ENCODE assay signal across 7 cellular contexts in genomic region chr21:32457360-32457840, GRCh38. TPM values are rescaled to one million over a fixed set of nuclear protein-coding genes. Genes with fewer than 3 reads are reported as not detected.
DNase-seq lines count a peak whose midpoint lies in the region; ATAC-seq, FAIRE-seq and TF ChIP-seq lines count a peak whose summit lies in the region.

No MANE protein-coding gene starts in this region.

- peak overlapping the region; percentile 70 for H3K4me2 ChIP-seq in HepG2 (ENCODE audit: low read depth, low read length)

- peak; percentile 43 for TF ChIP-seq CTCF in LNCaP clone FGC (IDR thresholded peaks at IDR 0.05; ENCODE audit: control insufficient read depth, extremely low read depth, insufficient read depth)
- TF ChIP-seq CTCF in breast epithelium (IDR thresholded peaks at IDR 0.05), result no peak
- peak; percentile 37; the same call in 1 of the 2 replicates for TF ChIP-seq CTCF in HepG2 (CRISPR knock-in tag; IDR thresholded peaks at IDR 0.05)
- TF ChIP-seq CTCF in transverse colon (IDR thresholded peaks at IDR 0.05), result peak in 2 of 5 experiments; percentile 15 to 26

- H3K9me3 Mint-ChIP-seq in activated CD8-positive, alpha-beta memory T cell treated with anti-CD3 and anti-CD28 coated beads, Interleukin-2, amount 10 ng/mL, durations not matched to agents 7 days and 5 days (ENCODE audit: low read depth), result no peaks in the 10 kb centered on the region

- BruUV-seq in HepG2 (replicated peaks; lab: Mats Ljungman, UMichigan), result no TSS peak

- H3K27me3 Mint-ChIP-seq in activated CD8-positive, alpha-beta memory T cell treated with anti-CD3 and anti-CD28 coated beads, Interleukin-2, amount 10 ng/mL, durations not matched to agents 7 days and 5 days, result no peaks in the 10 kb centered on the region

- POLR2A ChIA-PET in HepG2 (lab: Yijun Ruan, JAX), result no interaction called here

- H3K9me3 ChIP-seq in breast epithelium, result no peaks in the 10 kb centered on the region
- no peaks in the 10 kb centered on the region for H3K9me3 ChIP-seq in HepG2 (ENCODE audit: low read length)
- H3K9me3 ChIP-seq in transverse colon, result no peaks in the 10 kb centered on the region

- in situ Hi-C loops in HepG2 (cut with HindIII; ENCODE audit: extremely low pct_ligation_motif_present, low pct_unique_long_range_greater_than_20kb), result no loop called here
- in situ Hi-C loops in transverse colon (cut with MboI; ENCODE audit: low pct_ligation_motif_present in 1 of 4, low pct_unique_long_range_greater_than_20kb in 1 of 4, low sequenced_read_pairs in 3 of 4), result no loop called here

- H3K4me1 Mint-ChIP-seq in activated CD8-positive, alpha-beta memory T cell treated with anti-CD3 and anti-CD28 coated beads, Interleukin-2, amount 10 ng/mL, durations not matched to agents 7 days and 5 days, result no peaks in the 10 kb centered on the region

- H3K4me3 ChIP-seq in LNCaP clone FGC (ENCODE audit: low read depth, low read length) (no peak overlapping the region), breast epithelium (peak overlapping the region in 1 of 3 donors; percentile 20), HepG2 (replicated peaks in 1 of 3; ENCODE audit: insufficient read depth in 1 of 3, low read depth in 2 of 3, low read length in 3 of 3) (peak overlapping the region in 2 of 3 experiments; percentile 22 to 36; a peak in 3 of 6 replicates), transverse colon (no peak overlapping the region)

- H3K4me3 Mint-ChIP-seq in activated CD8-positive, alpha-beta memory T cell treated with anti-CD3 and anti-CD28 coated beads, Interleukin-2, amount 10 ng/mL, durations not matched to agents 7 days and 5 days, result no peak overlapping the region

- peaks cover 17 to 22% of the 10 kb centered on the region in 2 donors for H3K4me1 ChIP-seq in breast epithelium
- peaks cover 42% of the 10 kb centered on the region for H3K4me1 ChIP-seq in HepG2 (ENCODE audit: insufficient read depth, low read length)
- H3K4me1 ChIP-seq in transverse colon, result peaks cover 13 to 21% (median 21%) of the 10 kb centered on the region in 4 donors

- H3K27ac Mint-ChIP-seq in activated CD8-positive, alpha-beta memory T cell treated with anti-CD3 and anti-CD28 coated beads, Interleukin-2, amount 10 ng/mL, durations not matched to agents 7 days and 5 days, result no peak overlapping the region

- no peak overlapping the region for H2AFZ ChIP-seq in HepG2 (ENCODE audit: low read length)

- H3K27ac ChIP-seq in breast epithelium, result peak overlapping the region; percentile 92
- H3K27ac ChIP-seq in HepG2 (ENCODE audit: extremely low read length, insufficient read depth, low read length), result no peak overlapping the region
- peak overlapping the region; percentile 55 to 82 (median 63) for H3K27ac ChIP-seq in transverse colon

- H3K36me3 Mint-ChIP-seq in activated CD8-positive, alpha-beta memory T cell treated with anti-CD3 and anti-CD28 coated beads, Interleukin-2, amount 10 ng/mL, durations not matched to agents 7 days and 5 days, result no peaks in the 10 kb centered on the region

- 0 out of 2 replicates have a peak overlapping the region, but pooled peaks have one; percentile 16 for H3K9ac ChIP-seq in HepG2 (ENCODE audit: insufficient read depth, low read depth, low read length)

- intact Hi-C loops in breast epithelium (cut with DNase I; ENCODE audit: low total_unique reads) (no loop called here), HepG2 (cut with micrococcal nuclease; ENCODE audit: unreplicated experiment) (no loop called here), transverse colon (cut with DNase I; ENCODE audit: low total_unique reads) (no loop called here)

- TF ChIP-seq EP300 in HepG2 (IDR thresholded peaks at IDR 0.05; ENCODE audit: low read depth in 2 of 2, low read length in 2 of 2), result no peak
- TF ChIP-seq EP300 in HepG2 (CRISPR knock-in tag; IDR thresholded peaks at IDR 0.05; ENCODE audit: borderline replicate concordance), result no peak
- TF ChIP-seq EP300 in transverse colon (IDR thresholded peaks at IDR 0.05; ENCODE audit: low read depth), result no peak

- peak; percentile 50 for FAIRE-seq in HepG2 (lab: Jason Lieb, UNC)

- 4% methylated on average over 6 of the region's 9 CpGs for WGBS in HepG2 (ENCODE audit: low lambda C conversion rate)
- 14 to 36% methylated on average over 3 to 9 of the region's 9 CpGs for WGBS in transverse colon (ENCODE audit: low coverage in 1 of 2), 2 donors

- no peaks in the 10 kb centered on the region for H3K79me2 ChIP-seq in HepG2 (ENCODE audit: insufficient read depth, low read length)

- peak; percentile 83 for ATAC-seq in HepG2
- ATAC-seq in activated CD8-positive, alpha-beta memory T cell treated with anti-CD3 and anti-CD28 coated beads, Interleukin-2, amount 10 ng/mL, durations not matched to agents 7 days and 5 days, result no peak

- H3K36me3 ChIP-seq in breast epithelium (no peaks in the 10 kb centered on the region), HepG2 (replicated peaks in 1 of 2; ENCODE audit: control insufficient read depth in 1 of 2, insufficient read depth in 2 of 2, low read length in 2 of 2) (no peaks in the 10 kb centered on the region), transverse colon (no peaks in the 10 kb centered on the region)

- CTCF ChIA-PET in HepG2 (lab: Yijun Ruan, JAX; ENCODE audit: low intra/inter-chr PET ratio, low total read pairs), result no interaction called here
- CTCF ChIA-PET in activated CD8-positive, alpha-beta memory T cell treated with anti-CD3 and anti-CD28 coated beads, Interleukin-2, amount 10 ng/mL, durations not matched to agents 7 days and 5 days (lab: Charles Lee), result no interaction called here

- TF ChIP-seq POLR2A in breast epithelium (IDR thresholded peaks at IDR 0.05) (no peak), HepG2 (IDR thresholded peaks at IDR 0.05; ENCODE audit: insufficient read depth in 1 of 2, low read depth in 2 of 2, low read length in 2 of 2) (no peak), transverse colon (IDR thresholded peaks at IDR 0.05) (no peak)

- H4K20me1 ChIP-seq in HepG2 (ENCODE audit: insufficient read depth, low read length), result no peaks in the 10 kb centered on the region

- H3K27me3 ChIP-seq in breast epithelium, result no peaks in the 10 kb centered on the region
- no peaks in the 10 kb centered on the region for H3K27me3 ChIP-seq in HepG2 (ENCODE audit: control insufficient read depth in 1 of 2, insufficient read depth in 2 of 2, low read length in 2 of 2)
- H3K27me3 ChIP-seq in transverse colon, result no peaks in the 10 kb centered on the region

- no peak for TF ChIP-seq RAD21 in HepG2 (CRISPR knock-in tag; IDR thresholded peaks at IDR 0.05)

- DNase-seq in LNCaP clone FGC (ENCODE audit: low read depth) (peak; percentile 36), breast epithelium (ENCODE audit: low spot score in 2 of 2) (peak; percentile 42 to 68), HepG2 (ENCODE audit: low spot score) (peak; percentile 41), transverse colon (peak; percentile 82), NCI-H1436 (lab: John Stamatoyannopoulos, UW) (no peak), D341Med (ENCODE audit: low spot score) (no peak)
- no peak for DNase-seq in activated CD8-positive, alpha-beta memory T cell treated with anti-CD3 and anti-CD28 coated beads, Interleukin-2, amount 10 ng/mL, durations not matched to agents 7 days and 5 days

TF ChIP-seq in HepG2, 621 proteins besides CTCF, POLR2A, EP300 and RAD21 (continues in another document):
- TF ChIP-seq SMC3 (IDR thresholded peaks at IDR 0.05; ENCODE audit: low read length) (0 out of 2 replicates have a peak, but pooled peaks have one; percentile 2), ZNF10 (CRISPR knock-in tag; IDR thresholded peaks at IDR 0.05; ENCODE audit: borderline replicate concordance, low read depth) (no peak), NFIC (IDR thresholded peaks at IDR 0.05; ENCODE audit: low read length) (0 out of 2 replicates have a peak, but pooled peaks have one; percentile 40)

RNA-seq across cellular contexts. Expression of gene EVA1C, which starts 44.9 kb away (rescaled TPM):
- total RNA-seq in breast epithelium (10 to 100 TPM; 30.2 to 69.8 (median 58.5) TPM), HepG2 (2016; rRNA removed; fragmentation: Illumina TruSeq; extraction: Trizol) (0.29 TPM in 1 of 2 replicates, not detected in the other), transverse colon (10 to 100 TPM in 3 of 4 donors, 1 to 10 TPM in 1; 8.6 to 44.1 (median 33.8) TPM)
- total RNA-seq in HepG2 (2016; cell fraction: cytosol; rRNA removed; fragmentation: Illumina TruSeq; extraction: Trizol; ENCODE audit: low read depth), result not detected in 2 replicates
- total RNA-seq in HepG2 (2016; cell fraction: insoluble cytoplasmic fraction; rRNA removed; fragmentation: Illumina TruSeq; extraction: Trizol), result not detected in 2 replicates
- total RNA-seq in HepG2 (2016; cell fraction: membrane; rRNA removed; fragmentation: Illumina TruSeq; extraction: Trizol), result 0.14 TPM in 1 of 2 replicates, not detected in the other
- not detected in 2 replicates for total RNA-seq in HepG2 (2016; cell fraction: nucleus; rRNA removed; fragmentation: Illumina TruSeq; extraction: Trizol)
- 0.33 and 0.34 TPM in 2 replicates for polyA plus RNA-seq in HepG2 (2011; rRNA removed)
- polyA plus RNA-seq in HepG2 (2011; cell fraction: cytosol; rRNA removed), result 0.40 and 0.54 TPM in 2 replicates
- polyA plus RNA-seq in HepG2 (2011; cell fraction: nucleus; rRNA removed), result 0.12 and 0.55 TPM in 2 replicates
- 0.67 and 0.79 TPM in 2 replicates for polyA plus RNA-seq in HepG2 (2012)
- 0.09 TPM in 1 of 2 replicates, not detected in the other for polyA plus RNA-seq in HepG2 (2016; cell fraction: cytosol; fragmentation: Illumina TruSeq; extraction: Trizol; ENCODE audit: low read depth)
- polyA plus RNA-seq in HepG2 (2016; cell fraction: insoluble cytoplasmic fraction; fragmentation: Illumina TruSeq; extraction: Trizol; ENCODE audit: low read depth), result not detected in 2 replicates
- 0.22 TPM in 1 of 2 replicates, not detected in the other for polyA plus RNA-seq in HepG2 (2016; cell fraction: membrane; fragmentation: Illumina TruSeq; extraction: Trizol; ENCODE audit: low read depth)
- polyA plus RNA-seq in HepG2 (2016; cell fraction: nucleus; fragmentation: Illumina TruSeq; extraction: Trizol; ENCODE audit: insufficient read depth, low read depth), result not detected in 2 replicates
- polyA minus RNA-seq in HepG2 (2011; rRNA and poly(A)+ RNA removed; ENCODE audit: low replicate concordance), result 1.4 and 58.2 TPM in 2 replicates
- polyA minus RNA-seq in HepG2 (2011; cell fraction: cytosol; rRNA and poly(A)+ RNA removed), result not detected in 2 replicates
- 0.52 TPM in 1 of 2 replicates, not detected in the other for polyA minus RNA-seq in HepG2 (2011; cell fraction: nucleus; rRNA and poly(A)+ RNA removed)
- total RNA-seq in activated CD8-positive, alpha-beta memory T cell treated with anti-CD3 and anti-CD28 coated beads, Interleukin-2, amount 10 ng/mL, durations not matched to agents 7 days and 5 days, result 1 to 10 TPM; 4.5 to 7.6 TPM

Comparison
In these comparisons a context has a peak if more than half of its experiments do, and no peak if none do; other contexts are left out.
1. DNase-seq: peak in LNCaP clone FGC (single experiment), breast epithelium (2 of 2), HepG2 (single experiment) and transverse colon (single experiment); none in NCI-H1436 (single experiment), activated CD8-positive, alpha-beta memory T cell treated with anti-CD3 and anti-CD28 coated beads, Interleukin-2, amount 10 ng/mL, durations not matched to agents 7 days and 5 days (single experiment) and D341Med (single experiment).
2. H3K4me3 ChIP-seq: peak in HepG2 (2 of 3); none in LNCaP clone FGC (single experiment) and transverse colon (0 of 4).
3. CTCF ChIP-seq: peak in LNCaP clone FGC (single experiment) and HepG2 (single experiment); none in breast epithelium (0 of 3).